ENCODE assay signal across 16 cellular contexts in genomic region chr1:8943516-8943896, GRCh38. TPM values are rescaled to one million over a fixed set of nuclear protein-coding genes. Genes with fewer than 3 reads are reported as not detected.
DNase-seq lines count a peak whose midpoint lies in the region; ATAC-seq, FAIRE-seq and TF ChIP-seq lines count a peak whose summit lies in the region.
"Had no signal": no experiment of that assay in that cellular context is flagged by ENCODE, and none has a peak within 500 bp of the region (broad histone marks: within the 10 kb centered on the region; RNA-seq: fewer than 3 reads in every experiment).

No MANE protein-coding gene starts in this region.

- H2AK5ac ChIP-seq in H9 (ENCODE audit: insufficient read length, low read length) (no peak overlapping the region), mesendoderm (ENCODE audit: low read length) (no peak overlapping the region)

- WGBS in H9 (ENCODE audit: extremely low coverage, insufficient read length, low lambda C conversion rate) = no CpG with 5 or more reads among the region's 6 CpGs
- no CpG with 5 or more reads among the region's 6 CpGs for WGBS in mesendoderm (ENCODE audit: extremely low coverage, insufficient coverage, low lambda C conversion rate)
- WGBS in tibial nerve, 2 donors = 28 to 36% methylated on average over 6 of the region's 6 CpGs

- H2AFZ ChIP-seq in H9 (ENCODE audit: low read length) = no peak overlapping the region
- no peak overlapping the region for H2AFZ ChIP-seq in astrocyte (ENCODE audit: low read depth, low read length)

- H3K9me3 Mint-ChIP-seq in H9 (peaks cover 4 to 16% of the 10 kb centered on the region in 2 experiments; a peak in 4 of 5 replicates), astrocyte (ENCODE audit: unreplicated experiment) (no peaks in the 10 kb centered on the region)
- H3K9me3 Mint-ChIP-seq: activated CD4-positive, alpha-beta memory T cell treated with anti-CD3 and anti-CD28 coated beads, Interleukin-2, amount 10 ng/mL, durations not matched to agents 7 days and 5 days had no signal

- TF ChIP-seq EP300 in tibial nerve (IDR thresholded peaks at IDR 0.05) = no peak

- H3K27me3 Mint-ChIP-seq in H9 (ENCODE audit: low read depth) (no peaks in the 10 kb centered on the region; the same call in none of the 2 replicates), astrocyte (ENCODE audit: low read depth, unreplicated experiment) (peaks cover 7% of the 10 kb centered on the region)
- H3K27me3 Mint-ChIP-seq: activated CD4-positive, alpha-beta memory T cell treated with anti-CD3 and anti-CD28 coated beads, Interleukin-2, amount 10 ng/mL, durations not matched to agents 7 days and 5 days had no signal

- H3K4me1 Mint-ChIP-seq in H9 (peaks cover 53 to 55% of the 10 kb centered on the region in 2 experiments), astrocyte (ENCODE audit: low read depth, unreplicated experiment) (peaks cover 8% of the 10 kb centered on the region)

- H4K91ac ChIP-seq in H9 (ENCODE audit: insufficient read length, low read depth, low read length) = no peak overlapping the region

- intact Hi-C loops in A673 (cut with micrococcal nuclease; ENCODE audit: unreplicated experiment) = no loop called here

- H4K20me1 ChIP-seq in H9 (ENCODE audit: control insufficient read depth, insufficient read depth, insufficient read length) (no peaks in the 10 kb centered on the region), astrocyte (ENCODE audit: insufficient read depth, low read length) (no peaks in the 10 kb centered on the region)

- H3K4me2 ChIP-seq in H9 (ENCODE audit: insufficient read depth, insufficient read length, low read length) = no peak overlapping the region
- no peak overlapping the region for H3K4me2 ChIP-seq in astrocyte (ENCODE audit: low read length)
- H3K4me2 ChIP-seq in mesendoderm (ENCODE audit: low read length) = no peak overlapping the region

- H3K4me1 ChIP-seq in A673 (ENCODE audit: insufficient read depth, low read length, poor library complexity, severe bottlenecking) (peaks cover 30% of the 10 kb centered on the region), H9 (ENCODE audit: insufficient read depth, low read length) (peaks cover 2% of the 10 kb centered on the region; the same call in 1 of the 2 replicates), astrocyte (ENCODE audit: insufficient read depth, low read length) (peaks cover 13% of the 10 kb centered on the region), mesendoderm (ENCODE audit: control insufficient read depth, low read depth, low read length) (peaks cover 5% of the 10 kb centered on the region), tibial nerve (peaks cover 0 to 27% (median 8%) of the 10 kb centered on the region in 4 donors)
- H3K4me1 ChIP-seq: BE2C had no signal

- CTCF ChIA-PET in A673 (lab: Charles Lee) = interaction anchor here (1.2 kb wide), 1 partner anchor 46 kb away, joined by 3 read pairs; no protein-coding TSS in a partner anchor

- POLR2A ChIA-PET in A673 (lab: Charles Lee; ENCODE audit: low non-redundant PET) = interaction anchor here (0.7 kb wide), 2 partner anchors 349 to 994 kb away, joined by 3 read pairs; no protein-coding TSS in a partner anchor

- no peak for FAIRE-seq in astrocyte (lab: Jason Lieb, UNC)
- FAIRE-seq: GM18507 had no signal

- peaks cover 0 to 12% (median 5%) of the 10 kb centered on the region in 3 experiments; a peak in 3 of 7 replicates for H3K36me3 Mint-ChIP-seq in H9 (ENCODE audit: insufficient read depth in 1 of 3, low read depth in 3 of 3)
- peaks cover 3% of the 10 kb centered on the region for H3K36me3 Mint-ChIP-seq in astrocyte (ENCODE audit: low read depth, unreplicated experiment)

- no peak overlapping the region for H3T11ph ChIP-seq in H9 (ENCODE audit: low read length)

- H3K23ac ChIP-seq in H9 (ENCODE audit: insufficient read length, low read depth, low read length) (no peak overlapping the region), mesendoderm (ENCODE audit: low read length) (no peak overlapping the region)

- no TSS peak for BruUV-seq in A673 (replicated peaks; lab: Mats Ljungman, UMichigan)

- H3K27ac ChIP-seq in A673 (ENCODE audit: low read depth, low read length, poor library complexity, severe bottlenecking) = peak overlapping the region; percentile 69
- no peak overlapping the region for H3K27ac ChIP-seq in H9 (ENCODE audit: insufficient read length, low read depth, low read length)
- H3K27ac ChIP-seq in astrocyte (ENCODE audit: low read depth, low read length) = no peak overlapping the region
- H3K27ac ChIP-seq in mesendoderm (ENCODE audit: low read depth, low read length) = no peak overlapping the region
- H3K27ac ChIP-seq in tibial nerve = peak overlapping the region in 2 of 4 donors; percentile 89 to 96
- H3K27ac ChIP-seq: ovary had no signal

- no peak overlapping the region for H3K56ac ChIP-seq in H9 (ENCODE audit: insufficient read length, low read depth, low read length)
- H3K56ac ChIP-seq in mesendoderm (ENCODE audit: low read length) = peak overlapping the region; percentile 19

- no peak overlapping the region for H2BK12ac ChIP-seq in H9 (ENCODE audit: insufficient read length, low read depth, low read length)

- H3K23me2 ChIP-seq in H9 (ENCODE audit: insufficient read length, low read depth, low read length, poor library complexity, severe bottlenecking) = no peaks in the 10 kb centered on the region

- H3K4ac ChIP-seq in H9 (ENCODE audit: low read depth, low read length) = no peak overlapping the region
- no peak overlapping the region for H3K4ac ChIP-seq in mesendoderm (ENCODE audit: low read depth, low read length)

- H2BK5ac ChIP-seq in H9 (ENCODE audit: insufficient read length, low read length) (no peak overlapping the region), mesendoderm (ENCODE audit: low read length) (no peak overlapping the region)

- H3K4me3 ChIP-seq in A673 (ENCODE audit: low read depth, low read length, poor library complexity, severe bottlenecking) (no peak overlapping the region), astrocyte (ENCODE audit: insufficient read depth, low read depth, low read length) (no peak overlapping the region), mesendoderm (ENCODE audit: low read length) (no peak overlapping the region), tibial nerve (no peak overlapping the region)
- H3K4me3 ChIP-seq: ovary had no signal

- H2BK15ac ChIP-seq in H9 (ENCODE audit: low read depth, low read length) = no peak overlapping the region
- H2BK15ac ChIP-seq in mesendoderm (replicated peaks; ENCODE audit: low read depth) = no peak overlapping the region

- H4K5ac ChIP-seq in H9 (ENCODE audit: insufficient read length, low read depth, low read length) (no peak overlapping the region), mesendoderm (ENCODE audit: low read length) (no peak overlapping the region)

- H3K36me3 ChIP-seq in A673 (ENCODE audit: insufficient read depth, low read length, poor library complexity, severe bottlenecking) (no peaks in the 10 kb centered on the region), astrocyte (ENCODE audit: insufficient read depth, low read length) (no peaks in the 10 kb centered on the region), mesendoderm (ENCODE audit: control insufficient read depth, insufficient read depth, low read length) (no peaks in the 10 kb centered on the region), tibial nerve (no peaks in the 10 kb centered on the region)
- H3K36me3 ChIP-seq: BE2C, ovary had no signal

- no peak for TF ChIP-seq POLR2A in tibial nerve (IDR thresholded peaks at IDR 0.05)

- no peak for TF ChIP-seq CTCF in A673 (conservative IDR thresholded peaks at IDR 0.05; ENCODE audit: low read depth, low read length)
- no peak for TF ChIP-seq CTCF in H9 (conservative IDR thresholded peaks at IDR 0.05)
- TF ChIP-seq CTCF in astrocyte (IDR thresholded peaks at IDR 0.05; ENCODE audit: insufficient read depth, low read depth, low read length) = no peak
- TF ChIP-seq CTCF in tibial nerve (IDR thresholded peaks at IDR 0.05) = no peak

- H4K8ac ChIP-seq in H9 (replicated peaks; ENCODE audit: insufficient read length, low read depth, low read length) (no peak overlapping the region), mesendoderm (ENCODE audit: low read depth, low read length) (no peak overlapping the region)

- no peak overlapping the region for H3K18ac ChIP-seq in H9 (ENCODE audit: insufficient read length, low read depth, low read length)
- H3K18ac ChIP-seq in mesendoderm (ENCODE audit: low read length) = no peak overlapping the region

- H3K79me1 ChIP-seq in H9 (ENCODE audit: insufficient read depth, low read depth, low read length, poor library complexity, severe bottlenecking) = no peaks in the 10 kb centered on the region
- no peaks in the 10 kb centered on the region for H3K79me1 ChIP-seq in mesendoderm (ENCODE audit: low read length)

- H2BK120ac ChIP-seq in H9 (ENCODE audit: low read depth, low read length, poor library complexity, severe bottlenecking) (no peak overlapping the region), mesendoderm (ENCODE audit: low read depth, low read length) (no peak overlapping the region)

- H2BK20ac ChIP-seq in H9 (ENCODE audit: low read depth, low read length, poor library complexity, severe bottlenecking) = no peak overlapping the region

- ATAC-seq in GM21717 (IDR thresholded peaks at IDR 0.05; ENCODE audit: unreplicated experiment) = no peak
- no peak for ATAC-seq in HG02588 (IDR thresholded peaks at IDR 0.05; ENCODE audit: unreplicated experiment)
- ATAC-seq: left ventricle myocardium superior had no signal

- H3K9me3 ChIP-seq in A673 (ENCODE audit: low read depth, low read length, poor library complexity, severe bottlenecking) (no peaks in the 10 kb centered on the region), H9 (ENCODE audit: control insufficient read depth, low read depth, low read length) (no peaks in the 10 kb centered on the region), astrocyte (ENCODE audit: insufficient read depth, low read depth, low read length) (peaks cover 8% of the 10 kb centered on the region), tibial nerve (peaks cover 0 to 7% (median 0%) of the 10 kb centered on the region in 4 donors)
- H3K9me3 ChIP-seq: BE2C, ovary had no signal

- peak overlapping the region in 1 of 2 experiments; percentile 56; a peak in 2 of 5 replicates for H3K4me3 Mint-ChIP-seq in H9
- H3K4me3 Mint-ChIP-seq in astrocyte (ENCODE audit: unreplicated experiment) = peak overlapping the region; percentile 21
- H3K4me3 Mint-ChIP-seq: activated CD4-positive, alpha-beta memory T cell treated with anti-CD3 and anti-CD28 coated beads, Interleukin-2, amount 10 ng/mL, durations not matched to agents 7 days and 5 days had no signal

- H3K14ac ChIP-seq in H9 (ENCODE audit: insufficient read depth, low read length) = no peak overlapping the region

- H3K27me3 ChIP-seq in A673 (replicated peaks; ENCODE audit: insufficient read depth, low read depth, low read length, poor library complexity) (no peaks in the 10 kb centered on the region), H9 (ENCODE audit: insufficient read depth, low read length) (no peaks in the 10 kb centered on the region), astrocyte (ENCODE audit: insufficient read depth, low read length) (no peaks in the 10 kb centered on the region), mesendoderm (ENCODE audit: insufficient read depth, low read length, poor library complexity) (no peaks in the 10 kb centered on the region), tibial nerve (no peaks in the 10 kb centered on the region)
- H3K27me3 ChIP-seq: BE2C, ovary had no signal

- H3K79me2 ChIP-seq in H9 (ENCODE audit: insufficient read depth, low read length) = no peaks in the 10 kb centered on the region
- H3K79me2 ChIP-seq in astrocyte (ENCODE audit: insufficient read depth, low read length) = no peaks in the 10 kb centered on the region
- no peaks in the 10 kb centered on the region for H3K79me2 ChIP-seq in mesendoderm (ENCODE audit: control insufficient read depth, insufficient read depth, low read length)

- DNase-seq in A673 (ENCODE audit: low spot score) = peak; percentile 57
- DNase-seq in H9 = peak; percentile 81
- DNase-seq in astrocyte (ENCODE audit: low read depth) = no peak
- peak; percentile 81 for DNase-seq in mesendoderm
- DNase-seq in NCI-H1694 treated with DMSO at 0.1 percent for 48 hours (lab: John Stamatoyannopoulos, UW) = no peak
- no peak for DNase-seq in tibial nerve (ENCODE audit: low spot score in 2 of 2)
- DNase-seq: activated CD4-positive, alpha-beta memory T cell treated with anti-CD3 and anti-CD28 coated beads, Interleukin-2, amount 10 ng/mL, durations not matched to agents 7 days and 5 days; amniotic stem cell; BE2C; GDM1; left ventricle myocardium superior; NCI-H1930; ovary had no signal

- H3K9ac ChIP-seq in H9 (ENCODE audit: extremely low read depth, insufficient read length, low read length) = no peak overlapping the region
- H3K9ac ChIP-seq in astrocyte (ENCODE audit: low read length) = no peak overlapping the region
- peak overlapping the region; percentile 13 for H3K9ac ChIP-seq in mesendoderm (ENCODE audit: low read length)

- peak overlapping the region; percentile 36 to 92 (median 83); a peak in 5 of 7 replicates for H3K27ac Mint-ChIP-seq in H9
- peak overlapping the region; percentile 42 for H3K27ac Mint-ChIP-seq in astrocyte (ENCODE audit: unreplicated experiment)

RNA-seq across cellular contexts. Expression of gene CA6, which starts 2.2 kb away (rescaled TPM):
- total RNA-seq in A673 (2021) (not detected in 2 replicates), H9 (2021) (not detected in 2 replicates), astrocyte (not detected in 2 replicates), tibial nerve (not detected)
- not detected for polyA plus RNA-seq in mesendoderm (2013, experiment 1 of 2)
- not detected for polyA plus RNA-seq in mesendoderm (2013, experiment 2 of 2)
- total RNA-seq: left ventricle myocardium superior, ovary had no signal
- polyA plus RNA-seq: ovary had no signal

Comparison
In these comparisons a context has a peak if more than half of its experiments do, and no peak if none do; other contexts are left out.
1. DNase-seq: peak in A673 (single experiment), H9 (single experiment) and mesendoderm (single experiment); none in astrocyte (single experiment), NCI-H1694 treated with DMSO at 0.1 percent for 48 hours (single experiment) and tibial nerve (0 of 2).